Comparison of ENCODE assay signal across 17 cellular contexts in genomic region chr19:3966051-3967017, GRCh38. TPM values are rescaled to one million over a fixed set of nuclear protein-coding genes. Genes with fewer than 3 reads are reported as not detected.
DNase-seq lines count a peak whose midpoint lies in the region; ATAC-seq, FAIRE-seq and TF ChIP-seq lines count a peak whose summit lies in the region.
"Had no signal": no experiment of that assay in that cellular context is flagged by ENCODE, and none has a peak within 500 bp of the region (broad histone marks: within the 10 kb centered on the region; RNA-seq: fewer than 3 reads in every experiment).

No MANE protein-coding gene starts in this region.

- H3K27me3 Mint-ChIP-seq in activated naive CD4-positive, alpha-beta T cell treated with anti-CD3 and anti-CD28 coated beads, Interleukin-2, amount 50 U/mL, for 24 hours, result no peaks in the 10 kb centered on the region
- no peaks in the 10 kb centered on the region for H3K27me3 Mint-ChIP-seq in activated CD4-positive, alpha-beta T cell treated with anti-CD3 and anti-CD28 coated beads, Interleukin-2, amount 10 ng/mL, durations not matched to agents 24 days and 14 days

- peak overlapping the region; percentile 62 for H3K27ac Mint-ChIP-seq in activated naive CD4-positive, alpha-beta T cell treated with anti-CD3 and anti-CD28 coated beads, Interleukin-2, amount 50 U/mL, for 24 hours
- no peak overlapping the region for H3K27ac Mint-ChIP-seq in activated CD4-positive, alpha-beta T cell treated with anti-CD3 and anti-CD28 coated beads, Interleukin-2, amount 10 ng/mL, durations not matched to agents 24 days and 14 days

- H3K4me3 ChIP-seq in bronchial epithelial cell (ENCODE audit: low read depth, low read length) (no peak overlapping the region), mucosa of descending colon (no peak overlapping the region), tibial artery (peak overlapping the region; percentile 1 to 68)

- intact Hi-C loops in mucosa of descending colon (cut with DNase I, micrococcal nuclease), result no loop called here
- intact Hi-C loops in tibial artery (cut with DNase I; ENCODE audit: low total_unique reads), result loop anchor here (10.0 kb wide), 2 partner anchors 202 to 432 kb away; partner anchors contain the start of genes APBA3, MRPL54 and TEKTIP1
- intact Hi-C loops in activated CD4-positive, alpha-beta T cell treated with anti-CD3 and anti-CD28 coated beads, Interleukin-2, amount 10 ng/mL, durations not matched to agents 24 days and 14 days (cut with micrococcal nuclease), result no loop called here

- DNase-seq in activated naive CD4-positive, alpha-beta T cell treated with anti-CD3 and anti-CD28 coated beads, Interleukin-2, amount 50 U/mL, for 16 hours, result no peak
- DNase-seq in bronchial epithelial cell (ENCODE audit: low read depth) (no peak), mucosa of descending colon (peak; percentile 90 to 93 (median 91)), tibial artery (no peak), kidney tubule cell (ENCODE audit: low spot score) (no peak), HK-2 (ENCODE audit: unreplicated experiment) (no peak)
- DNase-seq in activated CD4-positive, alpha-beta T cell treated with anti-CD3 and anti-CD28 coated beads, Interleukin-2, amount 10 ng/mL, durations not matched to agents 24 days and 14 days, result no peak
- DNase-seq: amygdala; DMS 273 treated with DMSO at 0.1 percent for 48 hours; HCEC 1CT; midbrain; NCI-H1694; NK-92 treated with Interleukin-12 subunit alpha and Interleukin-12 subunit beta, amount 100 ng/mL, for 24 hours had no signal

- H3K4me1 ChIP-seq in mucosa of descending colon (ENCODE audit: low read depth) (peaks cover 41% of the 10 kb centered on the region), tibial artery (peaks cover 8 to 58% (median 52%) of the 10 kb centered on the region in 4 donors)

- H3K4me1 Mint-ChIP-seq in activated naive CD4-positive, alpha-beta T cell treated with anti-CD3 and anti-CD28 coated beads, Interleukin-2, amount 50 U/mL, for 24 hours, result peaks cover 28% of the 10 kb centered on the region
- peaks cover 19% of the 10 kb centered on the region for H3K4me1 Mint-ChIP-seq in activated CD4-positive, alpha-beta T cell treated with anti-CD3 and anti-CD28 coated beads, Interleukin-2, amount 10 ng/mL, durations not matched to agents 24 days and 14 days

- H3K27me3 ChIP-seq in bronchial epithelial cell (ENCODE audit: control insufficient read depth, insufficient read depth, low read length) (no peaks in the 10 kb centered on the region), tibial artery (no peaks in the 10 kb centered on the region)

- FAIRE-seq in bronchial epithelial cell (lab: Jason Lieb, UNC), result peak; percentile 13
- FAIRE-seq: endometrium, urothelium cell line had no signal

- TF ChIP-seq CTCF in bronchial epithelial cell (IDR thresholded peaks at IDR 0.05; ENCODE audit: insufficient read depth, low read length, severe bottlenecking) (no peak), mucosa of descending colon (IDR thresholded peaks at IDR 0.05) (no peak), tibial artery (IDR thresholded peaks at IDR 0.05) (no peak)

- peaks cover 2% of the 10 kb centered on the region for H3K36me3 Mint-ChIP-seq in activated naive CD4-positive, alpha-beta T cell treated with anti-CD3 and anti-CD28 coated beads, Interleukin-2, amount 50 U/mL, for 24 hours
- H3K36me3 Mint-ChIP-seq in activated CD4-positive, alpha-beta T cell treated with anti-CD3 and anti-CD28 coated beads, Interleukin-2, amount 10 ng/mL, durations not matched to agents 24 days and 14 days (ENCODE audit: low read depth), result peaks cover 37% of the 10 kb centered on the region

- H3K9me3 Mint-ChIP-seq in activated naive CD4-positive, alpha-beta T cell treated with anti-CD3 and anti-CD28 coated beads, Interleukin-2, amount 50 U/mL, for 24 hours, result no peaks in the 10 kb centered on the region
- H3K9me3 Mint-ChIP-seq in activated CD4-positive, alpha-beta T cell treated with anti-CD3 and anti-CD28 coated beads, Interleukin-2, amount 10 ng/mL, durations not matched to agents 24 days and 14 days, result no peaks in the 10 kb centered on the region

- no peaks in the 10 kb centered on the region for H3K9me3 ChIP-seq in mucosa of descending colon
- no peaks in the 10 kb centered on the region for H3K9me3 ChIP-seq in tibial artery

- H3K36me3 ChIP-seq in bronchial epithelial cell (ENCODE audit: control insufficient read depth, insufficient read depth, low read length) (peaks cover 42% of the 10 kb centered on the region), mucosa of descending colon (ENCODE audit: low read depth) (peaks cover 10% of the 10 kb centered on the region), tibial artery (peaks cover 63 to 66% (median 65%) of the 10 kb centered on the region in 3 donors)

- no peak overlapping the region for H3K4me3 Mint-ChIP-seq in activated naive CD4-positive, alpha-beta T cell treated with anti-CD3 and anti-CD28 coated beads, Interleukin-2, amount 50 U/mL, for 24 hours
- no peak overlapping the region for H3K4me3 Mint-ChIP-seq in activated CD4-positive, alpha-beta T cell treated with anti-CD3 and anti-CD28 coated beads, Interleukin-2, amount 10 ng/mL, durations not matched to agents 24 days and 14 days

- peak overlapping the region; percentile 78 to 94 for H3K27ac ChIP-seq in tibial artery
- H3K27ac ChIP-seq: VCaP had no signal

- peak; percentile 79 for ATAC-seq in mucosa of descending colon

RNA-seq across cellular contexts. Expression of gene DAPK3, which starts 4.6 kb away (rescaled TPM):
- total RNA-seq in bronchial epithelial cell (105 and 128 TPM in 2 replicates), mucosa of descending colon (100 to 1,000 TPM in 1 of 3 donors, 10 to 100 TPM in 2; 51.3 to 121 (median 56.9) TPM)
- 45.6 and 46.7 TPM in 2 replicates for total RNA-seq in activated CD4-positive, alpha-beta T cell treated with anti-CD3 and anti-CD28 coated beads, Interleukin-2, amount 10 ng/mL, durations not matched to agents 24 days and 14 days

RNA-seq across cellular contexts. Expression of gene EEF2, which starts 18.9 kb away (rescaled TPM):
- 3,055 and 4,680 TPM in 2 replicates for total RNA-seq in bronchial epithelial cell
- 1,000 to 10,000 TPM; 1,826 to 2,582 (median 2,012) TPM for total RNA-seq in mucosa of descending colon
- total RNA-seq in activated CD4-positive, alpha-beta T cell treated with anti-CD3 and anti-CD28 coated beads, Interleukin-2, amount 10 ng/mL, durations not matched to agents 24 days and 14 days, result 2,394 and 2,438 TPM in 2 replicates

RNA-seq across cellular contexts. Expression of gene NMRK2, which starts 33.5 kb away (rescaled TPM):
- total RNA-seq in bronchial epithelial cell (not detected in 2 replicates), mucosa of descending colon (under 1 TPM in 1 of 3 donors, not detected in 2; 0.36 TPM)
- not detected in 2 replicates for total RNA-seq in activated CD4-positive, alpha-beta T cell treated with anti-CD3 and anti-CD28 coated beads, Interleukin-2, amount 10 ng/mL, durations not matched to agents 24 days and 14 days

RNA-seq across cellular contexts. Expression of gene PIAS4, which starts 41.2 kb away (rescaled TPM):
- total RNA-seq in bronchial epithelial cell (10.0 and 24.2 TPM in 2 replicates), mucosa of descending colon (10 to 100 TPM; 27.4 to 44.6 (median 29.5) TPM)
- total RNA-seq in activated CD4-positive, alpha-beta T cell treated with anti-CD3 and anti-CD28 coated beads, Interleukin-2, amount 10 ng/mL, durations not matched to agents 24 days and 14 days, result 32.2 and 33.2 TPM in 2 replicates

Comparison
In these comparisons a context has a peak if more than half of its experiments do, and no peak if none do; other contexts are left out.
1. DNase-seq: peak in mucosa of descending colon (3 of 3); none in activated naive CD4-positive, alpha-beta T cell treated with anti-CD3 and anti-CD28 coated beads, Interleukin-2, amount 50 U/mL, for 16 hours (single experiment), bronchial epithelial cell (single experiment), tibial artery (0 of 2), activated CD4-positive, alpha-beta T cell treated with anti-CD3 and anti-CD28 coated beads, Interleukin-2, amount 10 ng/mL, durations not matched to agents 24 days and 14 days (single experiment), kidney tubule cell (single experiment) and HK-2 (single experiment).
2. H3K4me3 ChIP-seq: peak in tibial artery (2 of 2); none in bronchial epithelial cell (single experiment) and mucosa of descending colon (single experiment).